Comparison of ENCODE assay signal across 24 cellular contexts in genomic region chr20:61982240-61982950, GRCh38.
DNase-seq lines count a peak whose midpoint lies in the region; ATAC-seq and TF ChIP-seq lines count a peak whose summit lies in the region.
"Had no signal": no experiment of that assay in that cellular context is flagged by ENCODE, and none has a peak within 500 bp of the region (broad histone marks: within the 10 kb centered on the region; RNA-seq: fewer than 3 reads in every experiment).

No MANE protein-coding gene starts in this region.

- H3K4me3 ChIP-seq in CD8-positive, alpha-beta T cell (ENCODE audit: low read depth, low read length): no peak overlapping the region
- no peak overlapping the region for H3K4me3 ChIP-seq in mesendoderm (ENCODE audit: low read length)
- H3K4me3 ChIP-seq: A549, breast epithelium, Peyer's patch, SJSA1 had no signal

- H3K27ac ChIP-seq in CD8-positive, alpha-beta T cell (ENCODE audit: low read depth, low read length): no peak overlapping the region
- H3K27ac ChIP-seq in mesendoderm (ENCODE audit: low read depth, low read length): no peak overlapping the region
- H3K27ac ChIP-seq: A549, breast epithelium, parathyroid adenoma, Peyer's patch, SJSA1 had no signal

- no peak overlapping the region for H3K23ac ChIP-seq in mesendoderm (ENCODE audit: low read length)

- H2AK5ac ChIP-seq in mesendoderm (ENCODE audit: low read length): no peak overlapping the region

- intact Hi-C loops in CD8-positive, alpha-beta T cell (cut with DNase I, micrococcal nuclease): no loop called here

- peaks cover 20% of the 10 kb centered on the region for H3K4me1 Mint-ChIP-seq in activated T-cell treated with anti-CD3 and anti-CD28 coated beads, Interleukin-2, amount 50 U/mL, for 24 hours (ENCODE audit: low read depth)
- H3K4me1 Mint-ChIP-seq in CD8-positive, alpha-beta T cell (ENCODE audit: low read depth): peaks cover 24% of the 10 kb centered on the region
- H3K4me1 Mint-ChIP-seq in activated CD4-positive, alpha-beta memory T cell treated with anti-CD3 and anti-CD28 coated beads, Interleukin-2, amount 10 ng/mL, durations not matched to agents 7 days and 5 days: peaks cover 20% of the 10 kb centered on the region

- peaks cover 4% of the 10 kb centered on the region for H3K36me3 ChIP-seq in CD8-positive, alpha-beta T cell (ENCODE audit: insufficient read depth, low read length)
- no peaks in the 10 kb centered on the region for H3K36me3 ChIP-seq in mesendoderm (ENCODE audit: control insufficient read depth, insufficient read depth, low read length)
- H3K36me3 ChIP-seq: breast epithelium had no signal

- H2BK15ac ChIP-seq in mesendoderm (replicated peaks; ENCODE audit: low read depth): no peak overlapping the region

- H3K9me3 Mint-ChIP-seq in activated T-cell treated with anti-CD3 and anti-CD28 coated beads, Interleukin-2, amount 50 U/mL, for 24 hours: peaks cover 3% of the 10 kb centered on the region
- peaks cover 6% of the 10 kb centered on the region for H3K9me3 Mint-ChIP-seq in CD8-positive, alpha-beta T cell
- peaks cover 18% of the 10 kb centered on the region for H3K9me3 Mint-ChIP-seq in activated CD4-positive, alpha-beta memory T cell treated with anti-CD3 and anti-CD28 coated beads, Interleukin-2, amount 10 ng/mL, durations not matched to agents 7 days and 5 days

- no CpG with 5 or more reads among the region's 17 CpGs for WGBS in mesendoderm (ENCODE audit: extremely low coverage, insufficient coverage, low lambda C conversion rate)

- peaks cover 2% of the 10 kb centered on the region for H3K79me1 ChIP-seq in mesendoderm (ENCODE audit: low read length)

- POLR2A ChIA-PET in CD8-positive, alpha-beta T cell (lab: Charles Lee): no interaction called here
- POLR2A ChIA-PET in activated CD4-positive, alpha-beta memory T cell treated with anti-CD3 and anti-CD28 coated beads, Interleukin-2, amount 10 ng/mL, durations not matched to agents 7 days and 5 days (lab: Charles Lee): no interaction called here

- no peaks in the 10 kb centered on the region for H3K27me3 Mint-ChIP-seq in activated T-cell treated with anti-CD3 and anti-CD28 coated beads, Interleukin-2, amount 50 U/mL, for 24 hours
- H3K27me3 Mint-ChIP-seq in CD8-positive, alpha-beta T cell (ENCODE audit: low read depth): no peaks in the 10 kb centered on the region
- H3K27me3 Mint-ChIP-seq in activated CD4-positive, alpha-beta memory T cell treated with anti-CD3 and anti-CD28 coated beads, Interleukin-2, amount 10 ng/mL, durations not matched to agents 7 days and 5 days: no peaks in the 10 kb centered on the region

- peaks cover 61% of the 10 kb centered on the region for H3K36me3 Mint-ChIP-seq in activated T-cell treated with anti-CD3 and anti-CD28 coated beads, Interleukin-2, amount 50 U/mL, for 24 hours (ENCODE audit: low read depth)
- H3K36me3 Mint-ChIP-seq in CD8-positive, alpha-beta T cell: peaks cover 31% of the 10 kb centered on the region
- H3K36me3 Mint-ChIP-seq in activated CD4-positive, alpha-beta memory T cell treated with anti-CD3 and anti-CD28 coated beads, Interleukin-2, amount 10 ng/mL, durations not matched to agents 7 days and 5 days (ENCODE audit: low read depth): peaks cover 62% of the 10 kb centered on the region

- no peaks in the 10 kb centered on the region for H3K27me3 ChIP-seq in CD8-positive, alpha-beta T cell (ENCODE audit: insufficient read depth, low read length)
- H3K27me3 ChIP-seq in mesendoderm (ENCODE audit: insufficient read depth, low read length, poor library complexity): no peaks in the 10 kb centered on the region
- H3K27me3 ChIP-seq: BE2C, breast epithelium, Peyer's patch, SJSA1 had no signal

- no peak overlapping the region for H3K4me2 ChIP-seq in mesendoderm (ENCODE audit: low read length)
- H3K4me2 ChIP-seq: A549 had no signal

- no peak for TF ChIP-seq CTCF in CD8-positive, alpha-beta T cell (IDR thresholded peaks at IDR 0.05)

- ATAC-seq in CD8-positive, alpha-beta T cell: no peak
- ATAC-seq in HG02938 (IDR thresholded peaks at IDR 0.05; ENCODE audit: unreplicated experiment): no peak
- ATAC-seq: A549; activated T-cell treated with anti-CD3 and anti-CD28 coated beads, Interleukin-2, amount 50 U/mL, for 72 hours; left cardiac atrium; sciatic nerve had no signal

- H3K9ac ChIP-seq in mesendoderm (ENCODE audit: low read length): no peak overlapping the region
- H3K9ac ChIP-seq: parathyroid adenoma had no signal

- H3K4me3 Mint-ChIP-seq in activated T-cell treated with anti-CD3 and anti-CD28 coated beads, Interleukin-2, amount 50 U/mL, for 24 hours: no peak overlapping the region
- no peak overlapping the region for H3K4me3 Mint-ChIP-seq in CD8-positive, alpha-beta T cell
- no peak overlapping the region for H3K4me3 Mint-ChIP-seq in activated CD4-positive, alpha-beta memory T cell treated with anti-CD3 and anti-CD28 coated beads, Interleukin-2, amount 10 ng/mL, durations not matched to agents 7 days and 5 days
- H3K4me3 Mint-ChIP-seq: activated T-cell treated with anti-CD3 and anti-CD28 coated beads, Interleukin-2, amount 50 U/mL, for 72 hours had no signal

- no peak overlapping the region for H3K56ac ChIP-seq in mesendoderm (ENCODE audit: low read length)

- H3K4me1 ChIP-seq in CD8-positive, alpha-beta T cell (ENCODE audit: insufficient read depth, low read length): no peaks in the 10 kb centered on the region
- H3K4me1 ChIP-seq in mesendoderm (ENCODE audit: control insufficient read depth, low read depth, low read length): no peaks in the 10 kb centered on the region
- H3K4me1 ChIP-seq: A549, BE2C, breast epithelium, parathyroid adenoma, Peyer's patch, SJSA1 had no signal

- no peaks in the 10 kb centered on the region for H3K9me3 ChIP-seq in CD8-positive, alpha-beta T cell (ENCODE audit: low read length)
- H3K9me3 ChIP-seq: A549, BE2C, breast epithelium, Peyer's patch, SJSA1 had no signal

- H3K18ac ChIP-seq in mesendoderm (ENCODE audit: low read length): no peak overlapping the region

- no peak overlapping the region for H3K4ac ChIP-seq in mesendoderm (ENCODE audit: low read depth, low read length)

- H2BK5ac ChIP-seq in mesendoderm (ENCODE audit: low read length): no peak overlapping the region

- no peak overlapping the region for H4K5ac ChIP-seq in mesendoderm (ENCODE audit: low read length)

- H3K79me2 ChIP-seq in mesendoderm (ENCODE audit: control insufficient read depth, insufficient read depth, low read length): no peaks in the 10 kb centered on the region

- H3K27ac Mint-ChIP-seq in activated T-cell treated with anti-CD3 and anti-CD28 coated beads, Interleukin-2, amount 50 U/mL, for 24 hours: peak overlapping the region; percentile 76
- H3K27ac Mint-ChIP-seq in CD8-positive, alpha-beta T cell: peak overlapping the region; percentile 66
- peak overlapping the region; percentile 77 for H3K27ac Mint-ChIP-seq in activated CD4-positive, alpha-beta memory T cell treated with anti-CD3 and anti-CD28 coated beads, Interleukin-2, amount 10 ng/mL, durations not matched to agents 7 days and 5 days
- H3K27ac Mint-ChIP-seq: activated T-cell treated with anti-CD3 and anti-CD28 coated beads, Interleukin-2, amount 50 U/mL, for 72 hours had no signal

- no peak overlapping the region for H4K8ac ChIP-seq in mesendoderm (ENCODE audit: low read depth, low read length)

- H2BK120ac ChIP-seq in mesendoderm (ENCODE audit: low read depth, low read length): no peak overlapping the region

- CTCF ChIA-PET in CD8-positive, alpha-beta T cell (lab: Charles Lee): no interaction called here
- CTCF ChIA-PET in activated CD4-positive, alpha-beta memory T cell treated with anti-CD3 and anti-CD28 coated beads, Interleukin-2, amount 10 ng/mL, durations not matched to agents 7 days and 5 days (lab: Charles Lee): no interaction called here

- DNase-seq in activated T-cell treated with anti-CD3 and anti-CD28 coated beads, Interleukin-2, amount 50 U/mL, for 24 hours: no peak
- no peak for DNase-seq in activated T-cell treated with anti-CD3 and anti-CD28 coated beads, Interleukin-2, amount 50 U/mL, for 48 hours
- no peak for DNase-seq in CD8-positive, alpha-beta T cell
- no peak for DNase-seq in activated CD4-positive, alpha-beta memory T cell treated with anti-CD3 and anti-CD28 coated beads, Interleukin-2, amount 10 ng/mL, durations not matched to agents 7 days and 5 days
- peak; percentile 36 for DNase-seq in mesendoderm
- DNase-seq in NOMO-1 treated with dmso at 0.1 percent for 144 hours (lab: John Stamatoyannopoulos, UW; ENCODE audit: unreplicated experiment): no peak
- no peak for DNase-seq in D341Med (ENCODE audit: low spot score)
- DNase-seq: activated T-cell treated with anti-CD3 and anti-CD28 coated beads, Interleukin-2, amount 50 U/mL, for 72 hours; BE2C; dermis blood vessel endothelial cell; IMR-90; left cardiac atrium; mesenchymal stem cell; NCI-H1105 treated with DMSO at 0.1 percent for 48 hours; NCI-H510A treated with DMSO at 0.1 percent for 48 hours; NK-92 treated with Interleukin-12 subunit alpha and Interleukin-12 subunit beta, amount 100 ng/mL, for 24 hours; Peyer's patch; stimulated activated CD4-positive, alpha-beta T cell treated with anti-CD3 and anti-CD28 coated beads, Interleukin-15, amount 100 ng/mL, for 24 hours had no signal
